In genomic region chr5:123756325-123756664, GRCh38 we compare ENCODE assay signal across 21 cellular contexts.
DNase-seq lines count a peak whose midpoint lies in the region; ATAC-seq and TF ChIP-seq lines count a peak whose summit lies in the region.
"Had no signal": no experiment of that assay in that cellular context is flagged by ENCODE, and none has a peak within 500 bp of the region (broad histone marks: within the 10 kb centered on the region; RNA-seq: fewer than 3 reads in every experiment).

No MANE protein-coding gene starts in this region.

- H3K27me3 Mint-ChIP-seq in mesothelial cell of epicardium (ENCODE audit: low read depth) (no peaks in the 10 kb centered on the region), type B pancreatic cell (peaks cover 4% of the 10 kb centered on the region)
- H3K27me3 Mint-ChIP-seq: activated T-cell treated with anti-CD3 and anti-CD28 coated beads, Interleukin-2, amount 50 U/mL, for 24 hours; T-cell had no signal

- H3K9me3 ChIP-seq in PC-3 (ENCODE audit: low read length) = no peaks in the 10 kb centered on the region
- no peaks in the 10 kb centered on the region for H3K9me3 ChIP-seq in HAP-1
- H3K9me3 ChIP-seq: breast epithelium, ovary had no signal

- ATAC-seq in PC-3 = no peak
- ATAC-seq: activated naive CD4-positive, alpha-beta T cell treated with anti-CD3 and anti-CD28 coated beads, Interleukin-2, amount 50 U/mL, for 72 hours; T-cell had no signal

- H3K4me3 ChIP-seq in PC-3 (ENCODE audit: low read length) (no peak overlapping the region), HAP-1 (no peak overlapping the region)
- H3K4me3 ChIP-seq: BLaER1, breast epithelium, ovary had no signal

- TF ChIP-seq CTCF in PC-3 (conservative IDR thresholded peaks at IDR 0.05; ENCODE audit: low read depth, low read length) (no peak), mesothelial cell of epicardium (IDR thresholded peaks at IDR 0.05; ENCODE audit: unreplicated experiment) (no peak), type B pancreatic cell (conservative IDR thresholded peaks at IDR 0.05) (no peak)

- in situ Hi-C loops in HAP-1 (cut with MboI; ENCODE audit: low sequenced_read_pairs) = no loop called here

- no peaks in the 10 kb centered on the region for H3F3A ChIP-seq in PC-3 (ENCODE audit: low read length, unreplicated experiment)

- peak overlapping the region; percentile 82 for H3K27ac Mint-ChIP-seq in mesothelial cell of epicardium
- peak overlapping the region; percentile 62 for H3K27ac Mint-ChIP-seq in type B pancreatic cell
- H3K27ac Mint-ChIP-seq: activated naive CD4-positive, alpha-beta T cell treated with anti-CD3 and anti-CD28 coated beads, Interleukin-2, amount 50 U/mL, for 72 hours; activated T-cell treated with anti-CD3 and anti-CD28 coated beads, Interleukin-2, amount 50 U/mL, for 24 hours; T-cell had no signal

- no TSS peak for BruUV-seq in PC-3 (replicated peaks; lab: Mats Ljungman, UMichigan)

- no peaks in the 10 kb centered on the region for H3K4me1 ChIP-seq in PC-3 (ENCODE audit: insufficient read depth, low read length)
- peaks cover 26% of the 10 kb centered on the region for H3K4me1 ChIP-seq in HAP-1
- H3K4me1 ChIP-seq: breast epithelium had no signal

- H3K9ac ChIP-seq in PC-3 (ENCODE audit: low read length) = no peak overlapping the region
- H3K9ac ChIP-seq: BLaER1 had no signal

- H3K79me2 ChIP-seq in PC-3 (ENCODE audit: low read length) = no peaks in the 10 kb centered on the region

- no peak for DNase-seq in PC-3
- peak; percentile 16 for DNase-seq in cerebellar cortex (ENCODE audit: low spot score)
- no peak for DNase-seq in mesothelial cell of epicardium (ENCODE audit: low spot score in 2 of 2, unreplicated experiment in 2 of 2)
- DNase-seq in type B pancreatic cell (ENCODE audit: extremely low spot score, unreplicated experiment) = no peak
- no peak for DNase-seq in activated T-cell treated with anti-CD3 and anti-CD28 coated beads, Interleukin-2, amount 50 U/mL, for 1 hour
- no peak for DNase-seq in HAP-1 (ENCODE audit: low spot score in 2 of 2)
- DNase-seq in NCI-H187 (lab: John Stamatoyannopoulos, UW) = no peak
- DNase-seq: activated CD4-positive, alpha-beta T cell treated with anti-CD3 and anti-CD28 coated beads, Interleukin-2, amount 50 U/mL, for 48 hours; activated T-cell treated with anti-CD3 and anti-CD28 coated beads, Interleukin-2, amount 50 U/mL, for 24 hours; DMS153; H7; KBM-7; kidney; NCI-H1092; NCI-H82; ovary; T-cell had no signal

- no peaks in the 10 kb centered on the region for H4K20me1 ChIP-seq in PC-3 (ENCODE audit: low read length)
- H4K20me1 ChIP-seq: BLaER1 had no signal

- CTCF ChIA-PET in PC-3 (lab: Charles Lee) = interaction anchor here (0.5 kb wide), 1 partner anchor 11 kb away, joined by 3 read pairs; no protein-coding TSS in a partner anchor

- H3K4me3 Mint-ChIP-seq in mesothelial cell of epicardium = no peak overlapping the region
- H3K4me3 Mint-ChIP-seq in type B pancreatic cell = no peak overlapping the region
- H3K4me3 Mint-ChIP-seq: activated T-cell treated with anti-CD3 and anti-CD28 coated beads, Interleukin-2, amount 50 U/mL, for 24 hours; T-cell had no signal

- H3K36me3 Mint-ChIP-seq in mesothelial cell of epicardium (no peaks in the 10 kb centered on the region), type B pancreatic cell (no peaks in the 10 kb centered on the region)
- H3K36me3 Mint-ChIP-seq: activated naive CD4-positive, alpha-beta T cell treated with anti-CD3 and anti-CD28 coated beads, Interleukin-2, amount 50 U/mL, for 72 hours; T-cell had no signal

- H3K36me3 ChIP-seq in PC-3 (ENCODE audit: low read depth, low read length) (no peaks in the 10 kb centered on the region), HAP-1 (replicated peaks) (no peaks in the 10 kb centered on the region)
- H3K36me3 ChIP-seq: BLaER1, breast epithelium, ovary had no signal

- H3K27ac ChIP-seq in PC-3 (ENCODE audit: low read length) = no peak overlapping the region
- H3K27ac ChIP-seq: BLaER1, breast epithelium, ovary, RWPE1 had no signal

- H2AFZ ChIP-seq in PC-3 (ENCODE audit: low read length) = 0 out of 2 replicates have a peak overlapping the region, but pooled peaks have one; percentile 18

- no peaks in the 10 kb centered on the region for H3K27me3 ChIP-seq in PC-3 (ENCODE audit: low read length)
- no peaks in the 10 kb centered on the region; the same call in 1 of the 2 replicates for H3K27me3 ChIP-seq in HAP-1 (ENCODE audit: low read depth)
- H3K27me3 ChIP-seq: BLaER1, breast epithelium, ovary had no signal

- POLR2A ChIA-PET in PC-3 (lab: Charles Lee; ENCODE audit: unreplicated experiment) = no interaction called here

- intact Hi-C loops in PC-3 (cut with micrococcal nuclease) = no loop called here

- H3K4me1 Mint-ChIP-seq in mesothelial cell of epicardium (peaks cover 40% of the 10 kb centered on the region), type B pancreatic cell (ENCODE audit: unreplicated experiment) (peaks cover 23% of the 10 kb centered on the region)
- H3K4me1 Mint-ChIP-seq: T-cell had no signal

- no peak overlapping the region for H3K4me2 ChIP-seq in PC-3 (ENCODE audit: low read length)
- H3K4me2 ChIP-seq: BLaER1 had no signal

- peaks cover 6% of the 10 kb centered on the region for H3K9me3 Mint-ChIP-seq in mesothelial cell of epicardium
- H3K9me3 Mint-ChIP-seq in type B pancreatic cell = no peaks in the 10 kb centered on the region
- H3K9me3 Mint-ChIP-seq: activated naive CD4-positive, alpha-beta T cell treated with anti-CD3 and anti-CD28 coated beads, Interleukin-2, amount 50 U/mL, for 72 hours; activated T-cell treated with anti-CD3 and anti-CD28 coated beads, Interleukin-2, amount 50 U/mL, for 24 hours; T-cell had no signal

- H3K9me2 ChIP-seq in PC-3 (replicated peaks; ENCODE audit: low read length) = no peaks in the 10 kb centered on the region
